8 cellular contexts compared by ENCODE assay signal in the genomic region with DNA sequence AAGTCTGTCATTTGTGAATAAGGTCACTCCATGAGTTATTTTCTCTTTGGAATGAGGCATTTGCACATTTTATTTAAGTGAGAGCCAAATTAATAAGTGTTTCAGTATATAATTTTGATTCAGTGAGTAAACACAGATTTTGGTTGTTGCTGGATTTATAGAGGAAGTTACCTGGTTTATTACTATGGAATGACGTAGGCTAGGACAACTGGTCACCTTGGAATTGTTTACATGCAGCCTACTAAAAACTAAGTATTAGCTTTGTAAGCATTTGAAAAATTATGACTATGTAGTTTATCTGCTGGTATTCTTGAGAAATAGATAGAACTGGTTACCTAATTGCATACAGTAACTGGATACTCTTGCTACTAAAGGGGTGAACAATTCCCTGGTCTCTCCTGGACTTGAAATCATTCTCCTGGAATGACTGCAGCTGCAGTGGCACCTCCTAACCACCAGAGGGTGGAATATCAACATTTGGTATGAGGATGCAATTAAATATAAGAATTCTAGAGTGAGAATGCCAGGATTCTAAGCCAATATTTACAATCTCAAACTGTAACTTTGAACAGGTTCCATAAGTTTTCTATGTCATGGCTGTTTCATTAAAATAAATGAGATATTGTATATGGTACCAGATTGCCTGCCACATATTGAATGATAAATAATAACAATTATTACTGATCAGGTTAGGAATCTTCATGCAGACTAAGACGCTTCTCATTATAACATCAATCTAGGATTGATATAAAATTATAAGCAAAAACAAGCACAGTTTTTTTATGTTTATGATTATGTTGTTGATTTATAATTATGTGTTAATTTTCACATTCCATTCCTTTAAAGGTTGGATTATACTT. TPM values are rescaled to one million over a fixed set of nuclear protein-coding genes. Genes with fewer than 3 reads are reported as not detected.
A peak's percentile ranks its signal among the peaks of the same experiment; 100 is the strongest.
DNase-seq lines count a peak whose midpoint lies in the region; ATAC-seq and TF ChIP-seq lines count a peak whose summit lies in the region.

No MANE protein-coding gene starts in this region.

- H3K9ac ChIP-seq in MM.1S (ENCODE audit: low read length) (no peak overlapping the region), smooth muscle cell (ENCODE audit: low read depth) (no peak overlapping the region)

- H3K4me3 ChIP-seq in MM.1S (ENCODE audit: low read length) (no peak overlapping the region), smooth muscle cell (no peak overlapping the region)

- H3K9me2 ChIP-seq in MM.1S (replicated peaks; ENCODE audit: insufficient read depth, low read length): no peaks in the 10 kb centered on the region

- no peak overlapping the region for H3K27ac Mint-ChIP-seq in activated CD4-positive, alpha-beta T cell treated with anti-CD3 and anti-CD28 coated beads, Interleukin-2, amount 10 ng/mL, durations not matched to agents 24 days and 14 days

- no peaks in the 10 kb centered on the region for H3K4me1 Mint-ChIP-seq in activated CD4-positive, alpha-beta T cell treated with anti-CD3 and anti-CD28 coated beads, Interleukin-2, amount 10 ng/mL, durations not matched to agents 24 days and 14 days

- WGBS in smooth muscle cell (ENCODE audit: low lambda C conversion rate): 88% methylated on average over 2 of the region's 2 CpGs

- H3K27ac ChIP-seq in MM.1S (ENCODE audit: low read length) (no peak overlapping the region), smooth muscle cell (ENCODE audit: low read depth) (no peak overlapping the region)

- H3K4me1 ChIP-seq in MM.1S (ENCODE audit: low read length) (no peaks in the 10 kb centered on the region), smooth muscle cell (ENCODE audit: low read depth) (peaks cover 4% of the 10 kb centered on the region)

- H4K20me1 ChIP-seq in MM.1S (ENCODE audit: insufficient read depth, low read length) (no peaks in the 10 kb centered on the region), smooth muscle cell (ENCODE audit: low read depth) (no peaks in the 10 kb centered on the region)

- TF ChIP-seq CTCF in MM.1S (IDR thresholded peaks at IDR 0.05; ENCODE audit: low read length) (peak; percentile 89), smooth muscle cell (IDR thresholded peaks at IDR 0.05; ENCODE audit: borderline replicate concordance, insufficient read depth, poor library complexity, severe bottlenecking) (peak; percentile 98)

- H3K9me3 Mint-ChIP-seq in activated CD4-positive, alpha-beta T cell treated with anti-CD3 and anti-CD28 coated beads, Interleukin-2, amount 10 ng/mL, durations not matched to agents 24 days and 14 days: no peaks in the 10 kb centered on the region

- H3K36me3 ChIP-seq in MM.1S (replicated peaks; ENCODE audit: insufficient read depth, low read length) (no peaks in the 10 kb centered on the region), smooth muscle cell (ENCODE audit: low read depth) (no peaks in the 10 kb centered on the region)

- DNase-seq in Right ventricle myocardium superior (peak; percentile 39), cardiac septum (ENCODE audit: low spot score) (no peak), MM.1S (peak; percentile 47), globus pallidus (ENCODE audit: low spot score) (peak; percentile 23), smooth muscle cell (lab: John Stamatoyannopoulos, UW; ENCODE audit: unreplicated experiment) (no peak), NK-92 (lab: John Stamatoyannopoulos, UW; ENCODE audit: unreplicated experiment) (no peak), middle frontal gyrus (ENCODE audit: extremely low spot score, low spot score) (no peak)
- peak; percentile 69 for DNase-seq in activated CD4-positive, alpha-beta T cell treated with anti-CD3 and anti-CD28 coated beads, Interleukin-2, amount 10 ng/mL, durations not matched to agents 24 days and 14 days

- H3K79me2 ChIP-seq in MM.1S (ENCODE audit: low read length) (no peaks in the 10 kb centered on the region), smooth muscle cell (ENCODE audit: low read depth) (no peaks in the 10 kb centered on the region)

- no peaks in the 10 kb centered on the region for H3K27me3 Mint-ChIP-seq in activated CD4-positive, alpha-beta T cell treated with anti-CD3 and anti-CD28 coated beads, Interleukin-2, amount 10 ng/mL, durations not matched to agents 24 days and 14 days

- H3F3A ChIP-seq in MM.1S (ENCODE audit: insufficient read depth, low read length) (no peaks in the 10 kb centered on the region), smooth muscle cell (ENCODE audit: low read depth) (no peaks in the 10 kb centered on the region)

- no peaks in the 10 kb centered on the region for H3K9me3 ChIP-seq in MM.1S (replicated peaks; ENCODE audit: insufficient read depth, low read length)
- H3K9me3 ChIP-seq in smooth muscle cell (replicated peaks; ENCODE audit: low read depth): no peaks in the 10 kb centered on the region

- H3K4me2 ChIP-seq in MM.1S (ENCODE audit: low read depth, low read length) (no peak overlapping the region), smooth muscle cell (no peak overlapping the region)

- ATAC-seq in Right ventricle myocardium superior (ENCODE audit: poor library complexity): no peak

- H2AFZ ChIP-seq in MM.1S (ENCODE audit: low read length) (no peak overlapping the region), smooth muscle cell (ENCODE audit: low read depth) (no peak overlapping the region)

- intact Hi-C loops in Right ventricle myocardium superior (cut with DNase I): loop anchor here (10.0 kb wide), 1 partner anchor 744 kb away; no protein-coding TSS in a partner anchor
- intact Hi-C loops in cardiac septum (cut with DNase I): loop anchor here (2.0 to 10.0 kb wide), 3 partner anchors 64 to 746 kb away; partner anchors contain the start of gene KRTAP13-4
- intact Hi-C loops in activated CD4-positive, alpha-beta T cell treated with anti-CD3 and anti-CD28 coated beads, Interleukin-2, amount 10 ng/mL, durations not matched to agents 24 days and 14 days (cut with micrococcal nuclease): loop anchor here (1.0 to 5.0 kb wide), 2 partner anchors 391 to 745 kb away; no protein-coding TSS in a partner anchor

- H3K27me3 ChIP-seq in MM.1S (replicated peaks; ENCODE audit: insufficient read depth, low read length) (no peaks in the 10 kb centered on the region), smooth muscle cell (ENCODE audit: low read depth) (no peaks in the 10 kb centered on the region)

- no peak overlapping the region for H3K4me3 Mint-ChIP-seq in activated CD4-positive, alpha-beta T cell treated with anti-CD3 and anti-CD28 coated beads, Interleukin-2, amount 10 ng/mL, durations not matched to agents 24 days and 14 days

- H3K36me3 Mint-ChIP-seq in activated CD4-positive, alpha-beta T cell treated with anti-CD3 and anti-CD28 coated beads, Interleukin-2, amount 10 ng/mL, durations not matched to agents 24 days and 14 days (ENCODE audit: low read depth): no peaks in the 10 kb centered on the region

RNA-seq across cellular contexts. Expression of gene KRTAP27-1, which starts 3.5 kb away (rescaled TPM):
- total RNA-seq in Right ventricle myocardium superior: not detected
- total RNA-seq in cardiac septum: not detected
- not detected in 2 replicates for total RNA-seq in activated CD4-positive, alpha-beta T cell treated with anti-CD3 and anti-CD28 coated beads, Interleukin-2, amount 10 ng/mL, durations not matched to agents 24 days and 14 days
- total RNA-seq in smooth muscle cell: not detected in 2 replicates
- polyA plus RNA-seq in smooth muscle cell: not detected in 2 replicates

RNA-seq across cellular contexts. Expression of gene KRTAP23-1, which starts 7.5 kb away (rescaled TPM):
- total RNA-seq in Right ventricle myocardium superior (not detected), cardiac septum (not detected), smooth muscle cell (not detected in 2 replicates)
- total RNA-seq in activated CD4-positive, alpha-beta T cell treated with anti-CD3 and anti-CD28 coated beads, Interleukin-2, amount 10 ng/mL, durations not matched to agents 24 days and 14 days: not detected in 2 replicates
- polyA plus RNA-seq in smooth muscle cell: not detected in 2 replicates

RNA-seq across cellular contexts. Expression of gene KRTAP26-1, which starts 20.8 kb away (rescaled TPM):
- not detected for total RNA-seq in Right ventricle myocardium superior
- total RNA-seq in cardiac septum: not detected
- not detected in 2 replicates for total RNA-seq in activated CD4-positive, alpha-beta T cell treated with anti-CD3 and anti-CD28 coated beads, Interleukin-2, amount 10 ng/mL, durations not matched to agents 24 days and 14 days
- total RNA-seq in smooth muscle cell: not detected in 2 replicates
- polyA plus RNA-seq in smooth muscle cell: not detected in 2 replicates

RNA-seq across cellular contexts. Expression of gene KRTAP13-2, which starts 31.1 kb away (rescaled TPM):
- not detected for total RNA-seq in Right ventricle myocardium superior
- not detected for total RNA-seq in cardiac septum
- total RNA-seq in activated CD4-positive, alpha-beta T cell treated with anti-CD3 and anti-CD28 coated beads, Interleukin-2, amount 10 ng/mL, durations not matched to agents 24 days and 14 days: not detected in 2 replicates
- total RNA-seq in smooth muscle cell: not detected in 2 replicates
- polyA plus RNA-seq in smooth muscle cell: not detected in 2 replicates

RNA-seq across cellular contexts. Expression of gene KRTAP25-1, which starts 51.6 kb away (rescaled TPM):
- total RNA-seq in Right ventricle myocardium superior: not detected
- not detected for total RNA-seq in cardiac septum
- total RNA-seq in activated CD4-positive, alpha-beta T cell treated with anti-CD3 and anti-CD28 coated beads, Interleukin-2, amount 10 ng/mL, durations not matched to agents 24 days and 14 days: not detected in 2 replicates
- not detected in 2 replicates for total RNA-seq in smooth muscle cell
- polyA plus RNA-seq in smooth muscle cell: not detected in 2 replicates

Comparison
In these comparisons a context has a peak if more than half of its experiments do, and no peak if none do; other contexts are left out.
1. DNase-seq: peak in Right ventricle myocardium superior (single experiment), MM.1S (single experiment), activated CD4-positive, alpha-beta T cell treated with anti-CD3 and anti-CD28 coated beads, Interleukin-2, amount 10 ng/mL, durations not matched to agents 24 days and 14 days (single experiment) and globus pallidus (single experiment); none in cardiac septum (single experiment), smooth muscle cell (single experiment), NK-92 (single experiment) and middle frontal gyrus (single experiment).